In the genomic region with DNA sequence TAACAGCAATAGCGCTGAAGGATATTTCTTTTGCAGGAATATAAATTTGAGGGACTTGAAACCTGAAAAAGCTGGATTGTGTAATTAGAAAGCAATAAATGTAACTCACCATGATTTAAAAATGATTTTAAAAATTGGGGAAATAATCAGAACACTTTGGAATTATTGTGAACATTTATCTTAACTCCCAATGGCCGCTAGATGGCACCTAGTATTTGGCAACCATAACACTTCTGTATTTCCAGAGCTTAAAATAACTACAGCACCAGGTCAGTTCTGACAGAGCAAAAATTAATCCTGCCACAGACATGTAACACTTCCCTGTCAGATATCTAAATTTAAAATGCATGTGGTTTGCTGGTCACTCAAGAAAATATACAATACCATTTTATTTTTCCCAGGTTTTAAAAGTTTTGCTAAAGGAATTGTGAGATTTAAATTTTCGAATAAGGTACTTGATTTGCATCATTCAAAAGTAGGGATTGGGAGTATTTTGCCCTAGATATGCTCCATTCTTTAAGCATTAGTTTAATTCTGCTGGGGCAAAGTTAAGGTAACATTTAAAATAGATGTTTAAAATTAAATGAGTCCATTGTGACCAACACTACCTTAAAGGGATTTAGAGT, we compare ENCODE assay signal across 8 cellular contexts.
DNase-seq lines count a peak whose midpoint lies in the region; ATAC-seq and TF ChIP-seq lines count a peak whose summit lies in the region.

No MANE protein-coding gene starts in this region.

- H3K27ac ChIP-seq in SU-DHL-6 (ENCODE audit: low read depth, low read length) (no peak overlapping the region), stomach (no peak overlapping the region)

- TF ChIP-seq EP300 in stomach (IDR thresholded peaks at IDR 0.05): no peak

- H3F3A ChIP-seq in SU-DHL-6 (ENCODE audit: insufficient read depth): no peaks in the 10 kb centered on the region

- intact Hi-C loops in activated naive CD4-positive, alpha-beta T cell treated with anti-CD3 and anti-CD28 coated beads for 36 hours (cut with micrococcal nuclease): no loop called here
- intact Hi-C loops in stomach (cut with DNase I; ENCODE audit: low total_unique reads): no loop called here

- H3K9me3 ChIP-seq in SU-DHL-6 (ENCODE audit: insufficient read depth, low read length) (no peaks in the 10 kb centered on the region), stomach (no peaks in the 10 kb centered on the region)

- H3K36me3 ChIP-seq in SU-DHL-6 (ENCODE audit: low read length) (no peaks in the 10 kb centered on the region), stomach (no peaks in the 10 kb centered on the region)

- no peak overlapping the region for H3K9ac ChIP-seq in SU-DHL-6 (ENCODE audit: low read length)

- no peaks in the 10 kb centered on the region for H3K9me2 ChIP-seq in SU-DHL-6 (replicated peaks; ENCODE audit: insufficient read depth, low read length)

- peaks cover 3% of the 10 kb centered on the region for H3K9me3 Mint-ChIP-seq in activated naive CD4-positive, alpha-beta T cell treated with anti-CD3 and anti-CD28 coated beads for 36 hours
- peaks cover 0 to 4% of the 10 kb centered on the region in 2 donors for H3K9me3 Mint-ChIP-seq in activated naive CD4-positive, alpha-beta T cell treated with anti-CD3 and anti-CD28 coated beads, Interleukin-2, amount 50 U/mL, for 72 hours

- H3K4me3 ChIP-seq in SU-DHL-6 (ENCODE audit: insufficient read depth, low read length, poor library complexity, severe bottlenecking) (no peak overlapping the region), stomach (no peak overlapping the region)

- 27 to 35% (median 30%) methylated on average over 3 of the region's 3 CpGs for WGBS in stomach, 5 donors

- no peaks in the 10 kb centered on the region for H3K36me3 Mint-ChIP-seq in activated naive CD4-positive, alpha-beta T cell treated with anti-CD3 and anti-CD28 coated beads for 36 hours (ENCODE audit: low read depth)
- H3K36me3 Mint-ChIP-seq in activated naive CD4-positive, alpha-beta T cell treated with anti-CD3 and anti-CD28 coated beads, Interleukin-2, amount 50 U/mL, for 72 hours: no peaks in the 10 kb centered on the region

- TF ChIP-seq CTCF in SU-DHL-6 (IDR thresholded peaks at IDR 0.05; ENCODE audit: insufficient read depth, low read length, poor library complexity, severe bottlenecking) (peak; percentile 20), stomach (IDR thresholded peaks at IDR 0.05) (peak in 4 of 7 experiments; percentile 8 to 48 (median 18))

- CTCF ChIA-PET in activated naive CD4-positive, alpha-beta T cell treated with anti-CD3 and anti-CD28 coated beads for 36 hours (lab: Charles Lee): interaction anchor here (0.7 to 1.4 kb wide), 3 partner anchors 13 to 92 kb away, joined by 3 to 4 read pairs (median 3); no protein-coding TSS in a partner anchor

- no peaks in the 10 kb centered on the region for H4K20me1 ChIP-seq in SU-DHL-6 (ENCODE audit: low read depth, low read length)

- H3K27me3 ChIP-seq in SU-DHL-6 (ENCODE audit: low read length): no peaks in the 10 kb centered on the region
- no peaks in the 10 kb centered on the region for H3K27me3 ChIP-seq in stomach

- no peak overlapping the region for H3K4me2 ChIP-seq in SU-DHL-6 (ENCODE audit: low read depth, low read length, poor library complexity, severe bottlenecking)

- H3K4me1 ChIP-seq in stomach: peaks cover 0 to 6% (median 0%) of the 10 kb centered on the region in 4 donors

- no peak for ATAC-seq in activated naive CD4-positive, alpha-beta T cell treated with anti-CD3 and anti-CD28 coated beads, Interleukin-2, amount 50 U/mL, for 72 hours
- ATAC-seq in HG02623 (IDR thresholded peaks at IDR 0.05; ENCODE audit: unreplicated experiment): peak; percentile 87

- peak; percentile 7 for DNase-seq in activated naive CD4-positive, alpha-beta T cell treated with anti-CD3 and anti-CD28 coated beads for 36 hours
- no peak for DNase-seq in activated naive CD4-positive, alpha-beta T cell treated with anti-CD3 and anti-CD28 coated beads, Interleukin-2, amount 50 U/mL, for 72 hours (ENCODE audit: low spot score in 2 of 2)
- DNase-seq in NCI-H1092 (lab: John Stamatoyannopoulos, UW) (peak; percentile 16), glomerular endothelial cell (ENCODE audit: extremely low read depth, low read depth, low spot score) (peak; percentile 52), stomach (no peak), cerebellar nuclear complex (lab: John Stamatoyannopoulos, UW) (no peak)

- no peaks in the 10 kb centered on the region for H3K27me3 Mint-ChIP-seq in activated naive CD4-positive, alpha-beta T cell treated with anti-CD3 and anti-CD28 coated beads for 36 hours (ENCODE audit: low read depth)

- no peaks in the 10 kb centered on the region for H3K79me2 ChIP-seq in SU-DHL-6 (ENCODE audit: insufficient read depth, low read length)

- no peak overlapping the region for H3K4me3 Mint-ChIP-seq in activated naive CD4-positive, alpha-beta T cell treated with anti-CD3 and anti-CD28 coated beads for 36 hours

- TF ChIP-seq POLR2A in stomach (IDR thresholded peaks at IDR 0.05): no peak

- H3K27ac Mint-ChIP-seq in activated naive CD4-positive, alpha-beta T cell treated with anti-CD3 and anti-CD28 coated beads for 36 hours: no peak overlapping the region
- no peak overlapping the region for H3K27ac Mint-ChIP-seq in activated naive CD4-positive, alpha-beta T cell treated with anti-CD3 and anti-CD28 coated beads, Interleukin-2, amount 50 U/mL, for 72 hours

- no peaks in the 10 kb centered on the region for H3K4me1 Mint-ChIP-seq in activated naive CD4-positive, alpha-beta T cell treated with anti-CD3 and anti-CD28 coated beads for 36 hours (ENCODE audit: low read depth)

- H2AFZ ChIP-seq in SU-DHL-6 (ENCODE audit: low read depth, low read length, severe bottlenecking): no peak overlapping the region

Comparison
In these comparisons a context has a peak if more than half of its experiments do, and no peak if none do; other contexts are left out.
1. DNase-seq: peak in activated naive CD4-positive, alpha-beta T cell treated with anti-CD3 and anti-CD28 coated beads for 36 hours (single experiment), NCI-H1092 (single experiment) and glomerular endothelial cell (single experiment); none in activated naive CD4-positive, alpha-beta T cell treated with anti-CD3 and anti-CD28 coated beads, Interleukin-2, amount 50 U/mL, for 72 hours (0 of 2), stomach (single experiment) and cerebellar nuclear complex (0 of 2).